21 cellular contexts compared by ENCODE assay signal in the genomic region with DNA sequence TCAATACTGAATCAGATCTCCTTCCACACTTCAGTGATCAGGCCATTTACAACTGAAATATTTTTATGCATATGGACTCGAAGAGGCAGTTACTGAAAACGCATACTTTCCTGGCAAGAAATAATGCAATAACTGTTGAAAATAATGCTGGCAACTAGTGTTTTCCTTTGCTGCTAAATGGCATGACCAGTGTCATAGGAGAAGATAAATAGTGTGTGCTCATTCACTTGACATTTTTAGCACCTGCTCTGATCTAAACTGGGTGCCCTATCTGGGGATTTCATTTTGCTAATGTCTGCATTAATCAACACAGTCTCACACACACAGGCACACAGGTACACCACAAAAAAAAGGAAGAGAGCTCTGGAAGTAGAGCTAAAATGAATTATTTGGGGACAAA.
DNase-seq lines count a peak whose midpoint lies in the region; TF ChIP-seq lines count a peak whose summit lies in the region.
"Had no signal": no experiment of that assay in that cellular context is flagged by ENCODE, and none has a peak within 500 bp of the region (broad histone marks: within the 10 kb centered on the region; RNA-seq: fewer than 3 reads in every experiment).

No MANE protein-coding gene starts in this region.

- peaks cover 4% of the 10 kb centered on the region; the same call in 1 of the 2 replicates for H3K36me3 Mint-ChIP-seq in HFFc6 (ENCODE audit: low read depth)
- H3K36me3 Mint-ChIP-seq: activated naive CD4-positive, alpha-beta T cell treated with anti-CD3 and anti-CD28 coated beads, Interleukin-2, amount 50 U/mL, for 24 hours; CD8-positive, alpha-beta memory T cell; neural progenitor cell had no signal

- no peak for TF ChIP-seq CTCF in HFFc6 (IDR thresholded peaks at IDR 0.05)

- DNase-seq in DMS53 treated with DMSO at 0.1 percent for 48 hours (lab: John Stamatoyannopoulos, UW; ENCODE audit: unreplicated experiment) (peak; percentile 80), NCI-H1105 (lab: John Stamatoyannopoulos, UW) (peak; percentile 62), NCI-H510A (lab: John Stamatoyannopoulos, UW) (peak; percentile 3), retina (no peak), HFFc6 (no peak)
- no peak for DNase-seq in activated naive CD4-positive, alpha-beta T cell treated with anti-CD3 and anti-CD28 coated beads, Interleukin-2, amount 50 U/mL, for 16 hours
- DNase-seq: activated CD4-positive, CD25-positive, alpha-beta regulatory T cell; activated T-cell treated with anti-CD3 and anti-CD28 coated beads, Interleukin-2, amount 50 U/mL, for 72 hours; CD8-positive, alpha-beta memory T cell; EL; gastrocnemius medialis; HCEC 1CT; kidney; small intestine; stimulated activated naive CD4-positive, alpha-beta T cell treated with Interleukin-2 at 50 U/mL for 16 hours; thyroid gland had no signal

- H3K27me3 ChIP-seq in endocrine pancreas (ENCODE audit: control insufficient read depth, insufficient read depth, low read length) = no peaks in the 10 kb centered on the region
- H3K27me3 ChIP-seq: gastrocnemius medialis, neural progenitor cell, thyroid gland had no signal

- H3K9ac ChIP-seq in endocrine pancreas (ENCODE audit: control insufficient read depth, insufficient read depth, low read length) = no peak overlapping the region
- H3K9ac ChIP-seq: neural progenitor cell had no signal

- H3K4me1 Mint-ChIP-seq in HFFc6 (ENCODE audit: low read depth) = no peaks in the 10 kb centered on the region
- H3K4me1 Mint-ChIP-seq: activated naive CD4-positive, alpha-beta T cell treated with anti-CD3 and anti-CD28 coated beads, Interleukin-2, amount 50 U/mL, for 24 hours; CD8-positive, alpha-beta memory T cell had no signal

- peaks cover 31% of the 10 kb centered on the region for H3K4me1 ChIP-seq in endocrine pancreas (ENCODE audit: control insufficient read depth, insufficient read depth, low read length)
- H3K4me1 ChIP-seq: thyroid gland had no signal

- no peaks in the 10 kb centered on the region for H3K36me3 ChIP-seq in endocrine pancreas (ENCODE audit: control insufficient read depth, insufficient read depth, low read length)
- H3K36me3 ChIP-seq: gastrocnemius medialis, neural progenitor cell, thyroid gland had no signal

- H3K4me3 ChIP-seq in endocrine pancreas (ENCODE audit: control insufficient read depth, insufficient read depth, low read length) = peak overlapping the region; percentile 19
- H3K4me3 ChIP-seq: gastrocnemius medialis, lung, neural progenitor cell, thyroid gland had no signal

- no peak overlapping the region for H3K4me3 Mint-ChIP-seq in HFFc6
- H3K4me3 Mint-ChIP-seq: activated naive CD4-positive, alpha-beta T cell treated with anti-CD3 and anti-CD28 coated beads, Interleukin-2, amount 50 U/mL, for 24 hours; activated T-cell treated with anti-CD3 and anti-CD28 coated beads, Interleukin-2, amount 50 U/mL, for 72 hours; CD8-positive, alpha-beta memory T cell; neural progenitor cell; T-helper 2 cell treated with Interferon-gamma antibody and Interleukin-4, amounts not matched to agents 5 μg/mL and 100 μg/mL, for 36 hours had no signal

- peaks cover 3% of the 10 kb centered on the region; the same call in 1 of the 2 replicates for H3K27me3 Mint-ChIP-seq in HFFc6 (ENCODE audit: insufficient read depth)
- H3K27me3 Mint-ChIP-seq: activated naive CD4-positive, alpha-beta T cell treated with anti-CD3 and anti-CD28 coated beads, Interleukin-2, amount 50 U/mL, for 24 hours had no signal

- H3K9me3 ChIP-seq in endocrine pancreas (ENCODE audit: control insufficient read depth, low read length) = no peaks in the 10 kb centered on the region
- H3K9me3 ChIP-seq: gastrocnemius medialis, thyroid gland had no signal

- H3K9me3 Mint-ChIP-seq in HFFc6 = peaks cover 30% of the 10 kb centered on the region
- H3K9me3 Mint-ChIP-seq: T-helper 2 cell treated with Interferon-gamma antibody and Interleukin-4, amounts not matched to agents 5 μg/mL and 100 μg/mL, for 36 hours had no signal

- H3K27ac Mint-ChIP-seq in HFFc6 = no peak overlapping the region
- H3K27ac Mint-ChIP-seq: activated naive CD4-positive, alpha-beta T cell treated with anti-CD3 and anti-CD28 coated beads, Interleukin-2, amount 50 U/mL, for 24 hours; activated T-cell treated with anti-CD3 and anti-CD28 coated beads, Interleukin-2, amount 50 U/mL, for 72 hours; neural progenitor cell; T-helper 2 cell treated with Interferon-gamma antibody and Interleukin-4, amounts not matched to agents 5 μg/mL and 100 μg/mL, for 36 hours had no signal

Comparison
In these comparisons a context has a peak if more than half of its experiments do, and no peak if none do; other contexts are left out.
1. DNase-seq: peak in DMS53 treated with DMSO at 0.1 percent for 48 hours (single experiment), NCI-H1105 (single experiment) and NCI-H510A (single experiment); none in retina (single experiment), HFFc6 (single experiment) and activated naive CD4-positive, alpha-beta T cell treated with anti-CD3 and anti-CD28 coated beads, Interleukin-2, amount 50 U/mL, for 16 hours (single experiment).